ENCODE assay signal across 11 cellular contexts in genomic region chr12:54195736-54196347, GRCh38. TPM values are rescaled to one million over a fixed set of nuclear protein-coding genes. Genes with fewer than 3 reads are reported as not detected.
DNase-seq lines count a peak whose midpoint lies in the region; ATAC-seq, FAIRE-seq and TF ChIP-seq lines count a peak whose summit lies in the region.
"Had no signal": no experiment of that assay in that cellular context is flagged by ENCODE, and none has a peak within 500 bp of the region (broad histone marks: within the 10 kb centered on the region; RNA-seq: fewer than 3 reads in every experiment).

No MANE protein-coding gene starts in this region.

- no peak for TF ChIP-seq CTCF in activated CD8-positive, alpha-beta T cell treated with anti-CD3 and anti-CD28 coated beads for 36 hours (IDR thresholded peaks at IDR 0.05)
- no peak for TF ChIP-seq CTCF in hepatocyte (IDR thresholded peaks at IDR 0.05; ENCODE audit: poor library complexity)

- peak overlapping the region; percentile 61 for H3K4me2 ChIP-seq in hepatocyte

- DNase-seq in activated CD8-positive, alpha-beta T cell treated with anti-CD3 and anti-CD28 coated beads for 36 hours: no peak
- DNase-seq in activated CD8-positive, alpha-beta T cell treated with anti-CD3 and anti-CD28 coated beads, Interleukin-2, amount 10 ng/mL, durations not matched to agents 7 days and 5 days: no peak
- DNase-seq in hepatocyte (ENCODE audit: low spot score): peak; percentile 73
- peak; percentile 49 for DNase-seq in urothelium cell line (ENCODE audit: low spot score)
- DNase-seq in stimulated activated CD8-positive, alpha-beta memory T cell treated with anti-CD3 and anti-CD28 coated beads, Interleukin-4, amount 100 ng/mL, for 48 hours: no peak
- DNase-seq in DMS153 (lab: John Stamatoyannopoulos, UW): no peak
- DNase-seq: ACHN, NCI-H1694 had no signal

- H3K27ac Mint-ChIP-seq in activated CD8-positive, alpha-beta T cell treated with anti-CD3 and anti-CD28 coated beads for 36 hours: no peak overlapping the region
- H3K27ac Mint-ChIP-seq in activated CD8-positive, alpha-beta T cell treated with anti-CD3 and anti-CD28 coated beads, Interleukin-2, amount 10 ng/mL, durations not matched to agents 7 days and 5 days: no peak overlapping the region

- no peak for FAIRE-seq in urothelium cell line (lab: Jason Lieb, UNC)

- peaks cover 8% of the 10 kb centered on the region for H3K27me3 ChIP-seq in hepatocyte
- H3K27me3 ChIP-seq: ascending aorta had no signal

- no peak overlapping the region for H3K4me3 ChIP-seq in hepatocyte
- H3K4me3 ChIP-seq: ascending aorta had no signal

- no peak overlapping the region for H2AFZ ChIP-seq in hepatocyte

- H4K20me1 ChIP-seq in hepatocyte (ENCODE audit: insufficient read depth, poor library complexity, severe bottlenecking): no peaks in the 10 kb centered on the region

- TF ChIP-seq POLR2A in GM18505 (IDR thresholded peaks at IDR 0.05; ENCODE audit: borderline replicate concordance, extremely low read depth, insufficient read depth, insufficient read length): no peak

- POLR2A ChIA-PET in activated CD8-positive, alpha-beta T cell treated with anti-CD3 and anti-CD28 coated beads for 36 hours (lab: Charles Lee): interaction anchor here (0.7 kb wide), 1 partner anchor 23 kb away, joined by 3 read pairs; no protein-coding TSS in a partner anchor
- POLR2A ChIA-PET in activated CD8-positive, alpha-beta T cell treated with anti-CD3 and anti-CD28 coated beads, Interleukin-2, amount 10 ng/mL, durations not matched to agents 7 days and 5 days (lab: Charles Lee): no interaction called here

- peaks cover 2% of the 10 kb centered on the region for H3K4me1 Mint-ChIP-seq in activated CD8-positive, alpha-beta T cell treated with anti-CD3 and anti-CD28 coated beads for 36 hours (ENCODE audit: low read depth)
- H3K4me1 Mint-ChIP-seq in activated CD8-positive, alpha-beta T cell treated with anti-CD3 and anti-CD28 coated beads, Interleukin-2, amount 10 ng/mL, durations not matched to agents 7 days and 5 days (ENCODE audit: low read depth): peaks cover 6% of the 10 kb centered on the region

- WGBS in hepatocyte (ENCODE audit: low lambda C conversion rate, missing lambda C conversion rate): 38% methylated on average over 12 of the region's 17 CpGs

- no peaks in the 10 kb centered on the region for H3K36me3 Mint-ChIP-seq in activated CD8-positive, alpha-beta T cell treated with anti-CD3 and anti-CD28 coated beads for 36 hours (ENCODE audit: low read depth)
- H3K36me3 Mint-ChIP-seq in activated CD8-positive, alpha-beta T cell treated with anti-CD3 and anti-CD28 coated beads, Interleukin-2, amount 10 ng/mL, durations not matched to agents 7 days and 5 days (ENCODE audit: low read depth): no peaks in the 10 kb centered on the region

- H3K79me2 ChIP-seq in hepatocyte: no peaks in the 10 kb centered on the region

- H3K9me3 Mint-ChIP-seq in activated CD8-positive, alpha-beta T cell treated with anti-CD3 and anti-CD28 coated beads for 36 hours: no peaks in the 10 kb centered on the region
- no peaks in the 10 kb centered on the region for H3K9me3 Mint-ChIP-seq in activated CD8-positive, alpha-beta T cell treated with anti-CD3 and anti-CD28 coated beads, Interleukin-2, amount 10 ng/mL, durations not matched to agents 7 days and 5 days (ENCODE audit: insufficient read depth)

- CTCF ChIA-PET in activated CD8-positive, alpha-beta T cell treated with anti-CD3 and anti-CD28 coated beads for 36 hours (lab: Charles Lee): interaction anchor here (0.8 to 9.7 kb wide), 5 partner anchors 11 to 189 kb away, joined by 3 to 140 read pairs (median 18); partner anchors contain the start of genes HOXC5 and HOXC8
- CTCF ChIA-PET in activated CD8-positive, alpha-beta T cell treated with anti-CD3 and anti-CD28 coated beads, Interleukin-2, amount 10 ng/mL, durations not matched to agents 7 days and 5 days (lab: Charles Lee): interaction anchor here (1.6 to 10.9 kb wide), 5 partner anchors 10 to 188 kb away, joined by 5 to 248 read pairs (median 15); partner anchors contain the start of genes HOXC5, HOXC6 and HOXC8

- intact Hi-C loops in activated CD8-positive, alpha-beta T cell treated with anti-CD3 and anti-CD28 coated beads for 36 hours (cut with micrococcal nuclease): no loop called here

- H3K9me2 ChIP-seq in hepatocyte (replicated peaks; ENCODE audit: insufficient read depth): no peaks in the 10 kb centered on the region

- H3K27ac ChIP-seq in hepatocyte: no peak overlapping the region
- H3K27ac ChIP-seq: ascending aorta had no signal

- peaks cover 67% of the 10 kb centered on the region for H3K27me3 Mint-ChIP-seq in activated CD8-positive, alpha-beta T cell treated with anti-CD3 and anti-CD28 coated beads for 36 hours
- H3K27me3 Mint-ChIP-seq in activated CD8-positive, alpha-beta T cell treated with anti-CD3 and anti-CD28 coated beads, Interleukin-2, amount 10 ng/mL, durations not matched to agents 7 days and 5 days (ENCODE audit: low read depth): peaks cover 65% of the 10 kb centered on the region

- no peaks in the 10 kb centered on the region for H3K9me3 ChIP-seq in hepatocyte (ENCODE audit: low read depth)
- H3K9me3 ChIP-seq: ascending aorta had no signal

- H3K4me3 Mint-ChIP-seq in activated CD8-positive, alpha-beta T cell treated with anti-CD3 and anti-CD28 coated beads for 36 hours: no peak overlapping the region
- no peak overlapping the region for H3K4me3 Mint-ChIP-seq in activated CD8-positive, alpha-beta T cell treated with anti-CD3 and anti-CD28 coated beads, Interleukin-2, amount 10 ng/mL, durations not matched to agents 7 days and 5 days

- H3K36me3 ChIP-seq in hepatocyte (replicated peaks; ENCODE audit: insufficient read depth, low read depth): no peaks in the 10 kb centered on the region
- H3K36me3 ChIP-seq: ascending aorta had no signal

- ATAC-seq in activated CD8-positive, alpha-beta T cell treated with anti-CD3 and anti-CD28 coated beads for 36 hours: peak; percentile 32
- no peak for ATAC-seq in activated CD8-positive, alpha-beta T cell treated with anti-CD3 and anti-CD28 coated beads, Interleukin-2, amount 10 ng/mL, durations not matched to agents 7 days and 5 days
- ATAC-seq in SK-N-SH treated with all-trans-retinoic acid at 6 μM for 48 hours (peak; percentile 80), GM18505 (IDR thresholded peaks at IDR 0.05; ENCODE audit: unreplicated experiment) (no peak)

- peaks cover 21% of the 10 kb centered on the region for H3K4me1 ChIP-seq in hepatocyte (ENCODE audit: insufficient read depth)
- H3K4me1 ChIP-seq: ascending aorta had no signal

TF ChIP-seq in SK-N-SH treated with all-trans-retinoic acid at 6 μM for 48 hours, 23 proteins besides CTCF, POLR2A, EP300 and RAD21:
- peak; percentile 55; the same call in 1 of the 2 replicates for TF ChIP-seq PATZ1 (CRISPR knock-in tag; IDR thresholded peaks at IDR 0.05; ENCODE audit: borderline replicate concordance)
- no peak for TF ChIP-seq TOX (CRISPR knock-in tag; IDR thresholded peaks at IDR 0.05; ENCODE audit: borderline replicate concordance)
TF ChIP-seq in SK-N-SH treated with all-trans-retinoic acid at 6 μM for 48 hours: peak in this region for 1.

RNA-seq across cellular contexts. Expression of gene SMUG1, which starts 7.1 kb away (rescaled TPM):
- total RNA-seq in activated CD8-positive, alpha-beta T cell treated with anti-CD3 and anti-CD28 coated beads for 36 hours: 10 to 100 TPM; 20.1 to 23.9 TPM
- 10 to 100 TPM; 21.5 to 22.8 TPM for total RNA-seq in activated CD8-positive, alpha-beta T cell treated with anti-CD3 and anti-CD28 coated beads, Interleukin-2, amount 10 ng/mL, durations not matched to agents 7 days and 5 days
- 54.3 and 59.1 TPM in 2 replicates for total RNA-seq in hepatocyte
- 70.3 and 77.9 TPM in 2 replicates for polyA plus RNA-seq in hepatocyte

Comparison
In these comparisons a context has a peak if more than half of its experiments do, and no peak if none do; other contexts are left out.
1. ATAC-seq: peak in activated CD8-positive, alpha-beta T cell treated with anti-CD3 and anti-CD28 coated beads for 36 hours (single experiment) and SK-N-SH treated with all-trans-retinoic acid at 6 μM for 48 hours (single experiment); none in activated CD8-positive, alpha-beta T cell treated with anti-CD3 and anti-CD28 coated beads, Interleukin-2, amount 10 ng/mL, durations not matched to agents 7 days and 5 days (single experiment) and GM18505 (single experiment).
2. DNase-seq: peak in hepatocyte (single experiment) and urothelium cell line (single experiment); none in activated CD8-positive, alpha-beta T cell treated with anti-CD3 and anti-CD28 coated beads for 36 hours (single experiment), activated CD8-positive, alpha-beta T cell treated with anti-CD3 and anti-CD28 coated beads, Interleukin-2, amount 10 ng/mL, durations not matched to agents 7 days and 5 days (single experiment), stimulated activated CD8-positive, alpha-beta memory T cell treated with anti-CD3 and anti-CD28 coated beads, Interleukin-4, amount 100 ng/mL, for 48 hours (single experiment) and DMS153 (single experiment).